ENCODE assay signal across 11 cellular contexts in the genomic region with DNA sequence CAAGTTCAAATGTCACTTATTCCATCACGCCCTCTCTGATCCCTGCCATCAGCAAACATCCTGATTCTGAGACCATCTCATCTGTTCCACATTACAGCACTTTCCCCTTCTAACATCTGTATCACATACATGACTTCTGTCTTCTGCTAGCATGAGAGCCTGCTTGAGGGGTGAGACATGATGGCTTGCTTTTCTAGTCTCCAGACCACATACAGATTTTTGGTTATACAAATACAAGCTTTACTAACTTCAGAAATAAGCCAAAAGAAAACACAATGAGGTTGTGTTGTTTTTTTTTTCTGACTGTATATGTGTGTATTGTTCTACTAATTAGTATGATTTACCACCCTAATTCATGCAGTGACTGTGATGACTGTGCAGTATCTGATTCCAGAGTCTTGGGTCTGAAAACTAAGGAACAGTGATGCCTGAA.
"Had no signal": no experiment of that assay in that cellular context is flagged by ENCODE, and none has a peak within 500 bp of the region (broad histone marks: within the 10 kb centered on the region; RNA-seq: fewer than 3 reads in every experiment).

No MANE protein-coding gene starts in this region.

- DNase-seq: activated CD4-positive, alpha-beta memory T cell treated with anti-CD3 and anti-CD28 coated beads, Interleukin-2, amount 10 ng/mL, durations not matched to agents 7 days and 5 days; cerebellar nuclear complex; dermis blood vessel endothelial cell; stimulated activated CD4-positive, alpha-beta T cell treated with anti-CD3 and anti-CD28 coated beads, Interleukin-15, amount 100 ng/mL, for 24 hours; stimulated activated CD4-positive, alpha-beta T cell treated with anti-CD3 and anti-CD28 coated beads, Interleukin-4, amount 100 ng/mL, for 4 hours; SW 1271; transverse colon had no signal

- H3K4me1 Mint-ChIP-seq: brain, nephron had no signal

- H3K27me3 Mint-ChIP-seq: activated CD4-positive, alpha-beta memory T cell treated with anti-CD3 and anti-CD28 coated beads, Interleukin-2, amount 10 ng/mL, durations not matched to agents 7 days and 5 days; brain; memory B cell had no signal

- H3K4me3 Mint-ChIP-seq: activated CD4-positive, alpha-beta memory T cell treated with anti-CD3 and anti-CD28 coated beads, Interleukin-2, amount 10 ng/mL, durations not matched to agents 7 days and 5 days; brain; memory B cell; nephron had no signal

- H3K9me3 ChIP-seq: SJSA1 had no signal

- H3K27ac ChIP-seq: SJSA1, transverse colon had no signal

- H3K27ac Mint-ChIP-seq: activated CD4-positive, alpha-beta memory T cell treated with anti-CD3 and anti-CD28 coated beads, Interleukin-2, amount 10 ng/mL, durations not matched to agents 7 days and 5 days; memory B cell had no signal

- H3K4me1 ChIP-seq: transverse colon had no signal

- H3K4me3 ChIP-seq: SJSA1, transverse colon had no signal

- H3K27me3 ChIP-seq: SJSA1, transverse colon had no signal
